17 cellular contexts compared by ENCODE assay signal in genomic region chr1:76084029-76084627, GRCh38. TPM values are rescaled to one million over a fixed set of nuclear protein-coding genes. Genes with fewer than 3 reads are reported as not detected.
DNase-seq lines count a peak whose midpoint lies in the region; ATAC-seq and TF ChIP-seq lines count a peak whose summit lies in the region.
"Had no signal": no experiment of that assay in that cellular context is flagged by ENCODE, and none has a peak within 500 bp of the region (broad histone marks: within the 10 kb centered on the region; RNA-seq: fewer than 3 reads in every experiment).

No MANE protein-coding gene starts in this region.

- no peaks in the 10 kb centered on the region for H3K9me2 ChIP-seq in SK-N-SH

- 74% methylated on average over 3 of the region's 4 CpGs for WGBS in SK-N-SH (ENCODE audit: low lambda C conversion rate)
- WGBS in smooth muscle cell (ENCODE audit: low lambda C conversion rate), result 61% methylated on average over 4 of the region's 4 CpGs

- no peaks in the 10 kb centered on the region for H3K27me3 ChIP-seq in SK-N-SH (ENCODE audit: insufficient read depth)
- H3K27me3 ChIP-seq in smooth muscle cell (ENCODE audit: low read depth), result no peaks in the 10 kb centered on the region
- no peaks in the 10 kb centered on the region for H3K27me3 ChIP-seq in naive thymus-derived CD4-positive, alpha-beta T cell (ENCODE audit: control insufficient read depth in 2 of 2, insufficient read depth in 2 of 2, low read length in 2 of 2)
- H3K27me3 ChIP-seq: BE2C had no signal

- TF ChIP-seq RAD21 in SK-N-SH (IDR thresholded peaks at IDR 0.05; ENCODE audit: low read length), result no peak

- peaks cover 7 to 44% of the 10 kb centered on the region in 2 experiments; a peak in 2 of 4 replicates for H3K4me1 ChIP-seq in SK-N-SH (ENCODE audit: control insufficient read depth in 1 of 2, insufficient read depth in 2 of 2, low read depth in 1 of 2, low read length in 1 of 2)
- H3K4me1 ChIP-seq in smooth muscle cell (ENCODE audit: low read depth), result peaks cover 32% of the 10 kb centered on the region
- no peaks in the 10 kb centered on the region for H3K4me1 ChIP-seq in naive thymus-derived CD4-positive, alpha-beta T cell (ENCODE audit: control insufficient read depth in 2 of 2, insufficient read depth in 2 of 2, low read length in 2 of 2)
- H3K4me1 ChIP-seq: BE2C, HAP-1 had no signal

- CTCF ChIA-PET in SK-N-SH (lab: Yijun Ruan, JAX), result interaction anchor here (0.6 to 1.5 kb wide), 2 partner anchors 12 to 48 kb away, joined by 3 read pairs; no protein-coding TSS in a partner anchor
- CTCF ChIA-PET in naive thymus-derived CD4-positive, alpha-beta T cell (lab: Charles Lee), result no interaction called here

- H2AFZ ChIP-seq in SK-N-SH (ENCODE audit: low read depth), result no peak overlapping the region
- no peak overlapping the region for H2AFZ ChIP-seq in smooth muscle cell (ENCODE audit: low read depth)

- H3K36me3 Mint-ChIP-seq in naive thymus-derived CD4-positive, alpha-beta T cell, result no peaks in the 10 kb centered on the region
- peaks cover 0 to 1% of the 10 kb centered on the region in 2 donors for H3K36me3 Mint-ChIP-seq in activated T-cell treated with anti-CD3 and anti-CD28 coated beads, Interleukin-2, amount 50 U/mL, for 72 hours (ENCODE audit: insufficient read depth in 2 of 2)

- H3F3A ChIP-seq in SK-N-SH (replicated peaks; ENCODE audit: insufficient read depth) (peaks cover 3% of the 10 kb centered on the region), smooth muscle cell (ENCODE audit: low read depth) (peaks cover 33% of the 10 kb centered on the region)

- H3K4me2 ChIP-seq in SK-N-SH, result no peak overlapping the region
- peak overlapping the region; percentile 16 for H3K4me2 ChIP-seq in smooth muscle cell

- H3K27me3 Mint-ChIP-seq in naive thymus-derived CD4-positive, alpha-beta T cell, result peaks cover 0 to 9% (median 0%) of the 10 kb centered on the region in 5 donors
- no peaks in the 10 kb centered on the region for H3K27me3 Mint-ChIP-seq in activated T-cell treated with anti-CD3 and anti-CD28 coated beads, Interleukin-2, amount 50 U/mL, for 72 hours (ENCODE audit: low read depth)

- H3K27ac ChIP-seq in SK-N-SH (ENCODE audit: low read depth in 2 of 2, low read length in 1 of 2), result peak overlapping the region in 1 of 2 experiments; percentile 68; a peak in 2 of 4 replicates
- no peak overlapping the region for H3K27ac ChIP-seq in SK-N-MC
- H3K27ac ChIP-seq in smooth muscle cell (ENCODE audit: low read depth), result peak overlapping the region; percentile 13
- H3K27ac ChIP-seq in naive thymus-derived CD4-positive, alpha-beta T cell (ENCODE audit: low read depth, low read length), result no peak overlapping the region
- H3K27ac ChIP-seq: HL-60 had no signal

- POLR2A ChIA-PET in SK-N-SH (lab: Yijun Ruan, JAX), result no interaction called here
- POLR2A ChIA-PET in naive thymus-derived CD4-positive, alpha-beta T cell (lab: Charles Lee), result no interaction called here

- H3K9me3 ChIP-seq in SK-N-SH, result no peaks in the 10 kb centered on the region
- no peaks in the 10 kb centered on the region for H3K9me3 ChIP-seq in SK-N-MC (ENCODE audit: low read depth, low read length)
- H3K9me3 ChIP-seq in smooth muscle cell (replicated peaks; ENCODE audit: low read depth), result no peaks in the 10 kb centered on the region
- no peaks in the 10 kb centered on the region for H3K9me3 ChIP-seq in naive thymus-derived CD4-positive, alpha-beta T cell (ENCODE audit: control insufficient read depth in 2 of 3, low read length in 3 of 3)
- H3K9me3 ChIP-seq: BE2C, HAP-1 had no signal

- H3K9ac ChIP-seq in SK-N-SH (no peak overlapping the region), SK-N-MC (ENCODE audit: insufficient read length) (no peak overlapping the region), smooth muscle cell (ENCODE audit: low read depth) (no peak overlapping the region)

- 0 out of 2 replicates have a peak, but pooled peaks cover 6% of the 10 kb centered on the region for H4K20me1 ChIP-seq in SK-N-SH (ENCODE audit: insufficient read depth)
- no peaks in the 10 kb centered on the region for H4K20me1 ChIP-seq in smooth muscle cell (ENCODE audit: low read depth)

- intact Hi-C loops in naive thymus-derived CD4-positive, alpha-beta T cell (cut with micrococcal nuclease), result no loop called here

- peaks cover 94% of the 10 kb centered on the region for H3K79me2 ChIP-seq in SK-N-SH (ENCODE audit: insufficient read depth)
- peaks cover 56% of the 10 kb centered on the region for H3K79me2 ChIP-seq in smooth muscle cell (ENCODE audit: low read depth)

- no peak for TF ChIP-seq EP300 in SK-N-SH (IDR thresholded peaks at IDR 0.05; ENCODE audit: borderline replicate concordance in 1 of 2, low read depth in 1 of 2, low read length in 1 of 2)

- H3K4me3 ChIP-seq in SK-N-SH (ENCODE audit: low read depth in 2 of 2, low read length in 1 of 2), result no peak overlapping the region
- peak overlapping the region; percentile 34 for H3K4me3 ChIP-seq in SK-N-MC
- H3K4me3 ChIP-seq in smooth muscle cell, result no peak overlapping the region
- H3K4me3 ChIP-seq in naive thymus-derived CD4-positive, alpha-beta T cell (ENCODE audit: low read length), result no peak overlapping the region
- H3K4me3 ChIP-seq: HAP-1 had no signal

- H3K4me1 Mint-ChIP-seq in naive thymus-derived CD4-positive, alpha-beta T cell, result peaks cover 0 to 16% (median 0%) of the 10 kb centered on the region in 7 donors
- H3K4me1 Mint-ChIP-seq in activated T-cell treated with anti-CD3 and anti-CD28 coated beads, Interleukin-2, amount 50 U/mL, for 72 hours (ENCODE audit: low read depth), result peaks cover 12% of the 10 kb centered on the region

- peak overlapping the region in 1 of 9 donors; percentile 11 for H3K27ac Mint-ChIP-seq in naive thymus-derived CD4-positive, alpha-beta T cell
- H3K27ac Mint-ChIP-seq in activated T-cell treated with anti-CD3 and anti-CD28 coated beads, Interleukin-2, amount 50 U/mL, for 72 hours, result no peak overlapping the region

- H3K9me3 Mint-ChIP-seq in naive thymus-derived CD4-positive, alpha-beta T cell, result no peaks in the 10 kb centered on the region
- H3K9me3 Mint-ChIP-seq in activated T-cell treated with anti-CD3 and anti-CD28 coated beads, Interleukin-2, amount 50 U/mL, for 72 hours, result no peaks in the 10 kb centered on the region

- DNase-seq in SK-N-SH (no peak), SK-N-MC (ENCODE audit: low read depth, low spot score) (no peak), fibroblast of the conjunctiva (ENCODE audit: low read depth) (peak; percentile 34), smooth muscle cell (lab: John Stamatoyannopoulos, UW; ENCODE audit: unreplicated experiment) (no peak)
- no peak for DNase-seq in naive thymus-derived CD4-positive, alpha-beta T cell
- DNase-seq in activated T-cell treated with anti-CD3 and anti-CD28 coated beads, Interleukin-2, amount 50 U/mL, for 72 hours, result no peak
- DNase-seq: BE2C, MV-4-11, NCI-H146, NCI-H2081 treated with DMSO at 0.1 percent for 48 hours, NCI-H345, NCI-H748 treated with DMSO at 0.1 percent for 48 hours had no signal

- H3K36me3 ChIP-seq in SK-N-SH (replicated peaks in 1 of 2; ENCODE audit: control insufficient read depth in 1 of 2, insufficient read depth in 2 of 2, low read length in 1 of 2) (no peaks in the 10 kb centered on the region), SK-N-MC (ENCODE audit: insufficient read depth, low read length) (no peaks in the 10 kb centered on the region), smooth muscle cell (ENCODE audit: low read depth) (no peaks in the 10 kb centered on the region)
- no peaks in the 10 kb centered on the region for H3K36me3 ChIP-seq in naive thymus-derived CD4-positive, alpha-beta T cell (ENCODE audit: control insufficient read depth in 2 of 3, insufficient read depth in 3 of 3, low read length in 3 of 3)
- H3K36me3 ChIP-seq: BE2C, HAP-1 had no signal

- TF ChIP-seq CTCF in SK-N-SH (IDR thresholded peaks at IDR 0.05) (no peak), smooth muscle cell (IDR thresholded peaks at IDR 0.05; ENCODE audit: borderline replicate concordance, insufficient read depth, poor library complexity, severe bottlenecking) (no peak)

- ATAC-seq in SK-N-SH treated with all-trans-retinoic acid at 6 μM for 48 hours (no peak), HG02884 (IDR thresholded peaks at IDR 0.05; ENCODE audit: unreplicated experiment) (no peak)
- ATAC-seq in naive thymus-derived CD4-positive, alpha-beta T cell, result no peak
- no peak for ATAC-seq in activated T-cell treated with anti-CD3 and anti-CD28 coated beads, Interleukin-2, amount 50 U/mL, for 72 hours (replicated peaks in 1 of 2)
- ATAC-seq: Right ventricle myocardium inferior had no signal

- H3K4me3 Mint-ChIP-seq in naive thymus-derived CD4-positive, alpha-beta T cell, result no peak overlapping the region
- no peak overlapping the region for H3K4me3 Mint-ChIP-seq in activated T-cell treated with anti-CD3 and anti-CD28 coated beads, Interleukin-2, amount 50 U/mL, for 72 hours

TF ChIP-seq in SK-N-SH, 30 proteins besides CTCF, POLR2A, EP300 and RAD21:
- 0 out of 2 replicates have a peak, but pooled peaks have one; percentile 27 for TF ChIP-seq TCF12 (IDR thresholded peaks at IDR 0.05)
- no peak for TF ChIP-seq SIN3A (IDR thresholded peaks at IDR 0.05; ENCODE audit: borderline replicate concordance, low read depth, low read length)

TF ChIP-seq in SK-N-SH treated with all-trans-retinoic acid at 6 μM for 48 hours, 23 proteins besides CTCF, POLR2A, EP300 and RAD21 (continues in another document):
- TF ChIP-seq OSR1 (CRISPR knock-in tag; IDR thresholded peaks at IDR 0.05) (no peak), ZC3H10 (CRISPR knock-in tag; IDR thresholded peaks at IDR 0.05) (no peak), ZNF565 (CRISPR knock-in tag; conservative IDR thresholded peaks at IDR 0.05; ENCODE audit: low read depth) (no peak), GLIS3 (CRISPR knock-in tag; IDR thresholded peaks at IDR 0.05) (no peak), ESRRG (CRISPR knock-in tag; IDR thresholded peaks at IDR 0.05) (no peak), TCF4 (CRISPR knock-in tag; IDR thresholded peaks at IDR 0.05; ENCODE audit: borderline replicate concordance) (no peak), ZFP30 (CRISPR knock-in tag; IDR thresholded peaks at IDR 0.05) (no peak), SNAI2 (CRISPR knock-in tag; IDR thresholded peaks at IDR 0.05) (no peak), TOX (CRISPR knock-in tag; IDR thresholded peaks at IDR 0.05; ENCODE audit: borderline replicate concordance) (no peak)

RNA-seq across cellular contexts. Expression of gene ST6GALNAC3, which starts 9.6 kb away (rescaled TPM):
- polyA plus RNA-seq in SK-N-SH (2012; rRNA removed), result 8.1 and 12.1 TPM in 2 replicates
- 14.4 and 14.7 TPM in 2 replicates for polyA plus RNA-seq in SK-N-SH (2012; cell fraction: cytosol; rRNA removed)
- 2.3 and 5.8 TPM in 2 replicates for polyA plus RNA-seq in SK-N-SH (2012; cell fraction: nucleus; rRNA removed)
- total RNA-seq in smooth muscle cell, result 13.4 and 22.2 TPM in 2 replicates
- 9.3 and 13.3 TPM in 2 replicates for polyA plus RNA-seq in smooth muscle cell
- total RNA-seq in naive thymus-derived CD4-positive, alpha-beta T cell, result 1 to 10 TPM in 4 of 5 experiments, not detected in 1; 1.9 to 4.8 (median 3.6) TPM
- under 1 TPM; 0.17 to 0.30 TPM for polyA plus RNA-seq in naive thymus-derived CD4-positive, alpha-beta T cell
- 1 to 10 TPM in 1 of 2 donors, under 1 TPM in 1; 0.35 to 2.5 TPM for total RNA-seq in activated T-cell treated with anti-CD3 and anti-CD28 coated beads, Interleukin-2, amount 50 U/mL, for 72 hours
